ENCODE assay signal across 8 cellular contexts in the genomic region with DNA sequence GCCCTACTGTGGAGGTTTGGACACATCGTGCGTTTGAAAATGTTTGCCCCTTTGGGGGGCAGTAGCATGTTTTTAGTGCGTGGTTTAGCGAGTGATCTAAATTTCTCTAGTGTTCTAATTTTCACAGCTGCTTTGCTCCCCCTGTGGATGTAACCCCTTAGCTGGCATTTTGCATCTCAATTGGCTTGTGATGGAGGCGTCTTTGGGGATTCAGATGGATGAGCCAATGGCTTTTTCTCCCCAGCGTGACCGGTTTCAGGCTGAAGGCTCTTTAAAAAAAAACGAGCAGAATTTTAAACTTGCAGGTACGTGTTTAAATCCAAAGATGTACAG.
A peak's percentile ranks its signal among the peaks of the same experiment; 100 is the strongest.
DNase-seq lines count a peak whose midpoint lies in the region; ATAC-seq and TF ChIP-seq lines count a peak whose summit lies in the region.

No MANE protein-coding gene starts in this region.

- H3K4me3 ChIP-seq in choroid plexus epithelial cell (ENCODE audit: low read depth, low read length), result peak overlapping the region; percentile 69
- H3K4me3 ChIP-seq in muscle layer of colon (ENCODE audit: low read depth in 1 of 2, low read length in 2 of 2), result peak overlapping the region; percentile 75 to 91

- peaks cover 15% of the 10 kb centered on the region for H3K4me1 ChIP-seq in muscle layer of colon (ENCODE audit: insufficient read depth, low read length)

- peak overlapping the region; percentile 63 for H3K9ac ChIP-seq in muscle layer of colon (ENCODE audit: low read length)

- H3K9me3 ChIP-seq in muscle layer of colon (ENCODE audit: low read length), result no peaks in the 10 kb centered on the region

- TF ChIP-seq CTCF in choroid plexus epithelial cell (conservative IDR thresholded peaks at IDR 0.05; ENCODE audit: low read depth, low read length), result no peak

- peak overlapping the region; percentile 90 for H3K27ac ChIP-seq in muscle layer of colon (ENCODE audit: low read depth, low read length)

- ATAC-seq in GM18907 (IDR thresholded peaks at IDR 0.05; ENCODE audit: unreplicated experiment) (peak; percentile 22), HG03139 (IDR thresholded peaks at IDR 0.05; ENCODE audit: unreplicated experiment) (peak; percentile 10), GM18861 (IDR thresholded peaks at IDR 0.05; ENCODE audit: unreplicated experiment) (no peak)

- DNase-seq in CD1c-positive myeloid dendritic cell (ENCODE audit: extremely low spot score) (peak; percentile 3), NCI-H526 (lab: John Stamatoyannopoulos, UW) (peak; percentile 77 to 84), choroid plexus epithelial cell (ENCODE audit: low read depth) (peak; percentile 55)
- DNase-seq in stimulated activated CD4-positive, alpha-beta T cell treated with anti-CD3 and anti-CD28 coated beads, Interleukin-4, amount 100 ng/mL, for 4 hours, result no peak

- H3K27me3 ChIP-seq in muscle layer of colon (ENCODE audit: control insufficient read depth in 1 of 2, insufficient read depth in 2 of 2, low read length in 2 of 2), result no peaks in the 10 kb centered on the region

- H3K36me3 ChIP-seq in muscle layer of colon (ENCODE audit: insufficient read depth, low read length), result no peaks in the 10 kb centered on the region

Comparison
In these comparisons a context has a peak if more than half of its experiments do, and no peak if none do; other contexts are left out.
1. DNase-seq: peak in CD1c-positive myeloid dendritic cell (single experiment), NCI-H526 (2 of 2) and choroid plexus epithelial cell (single experiment); none in stimulated activated CD4-positive, alpha-beta T cell treated with anti-CD3 and anti-CD28 coated beads, Interleukin-4, amount 100 ng/mL, for 4 hours (0 of 2).